Comparison of ENCODE assay signal across 14 cellular contexts in the genomic region with DNA sequence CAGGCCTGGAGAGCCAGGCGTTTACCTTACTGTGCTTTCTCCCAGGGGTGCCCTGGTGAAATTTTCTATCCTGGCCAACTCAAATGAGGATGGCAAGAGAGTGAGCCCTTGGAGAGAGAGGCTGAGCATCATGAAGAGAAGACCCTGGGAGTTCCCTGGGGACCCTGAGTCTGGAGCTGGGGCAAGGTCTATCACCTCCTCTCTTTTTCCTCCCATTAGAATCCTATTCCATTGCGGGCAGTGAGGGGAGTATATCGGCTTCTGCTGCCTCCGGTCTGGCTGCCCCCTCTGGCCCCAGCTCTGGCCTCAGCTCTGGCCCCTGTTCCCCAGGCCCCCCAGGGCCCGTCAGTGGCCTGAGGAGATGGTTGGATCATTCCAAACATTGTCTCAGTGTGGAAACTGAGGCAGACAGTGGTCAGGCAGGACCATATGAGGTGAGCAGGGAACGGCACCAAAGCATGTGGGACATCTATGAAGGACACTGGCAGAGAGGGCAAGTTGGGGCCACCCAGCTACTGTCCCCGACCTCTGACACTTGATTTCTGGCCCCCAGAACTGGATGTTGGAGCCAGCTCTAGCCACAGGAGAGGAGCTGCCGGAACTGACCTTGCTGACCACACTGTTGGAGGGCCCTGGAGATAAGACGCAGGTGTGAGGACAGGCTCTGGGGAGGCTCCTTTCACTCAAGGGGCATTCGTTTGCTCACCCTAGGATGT. TPM values are rescaled to one million over a fixed set of nuclear protein-coding genes. Genes with fewer than 3 reads are reported as not detected.
DNase-seq lines count a peak whose midpoint lies in the region; ATAC-seq and TF ChIP-seq lines count a peak whose summit lies in the region.
"Had no signal": no experiment of that assay in that cellular context is flagged by ENCODE, and none has a peak within 500 bp of the region (broad histone marks: within the 10 kb centered on the region; RNA-seq: fewer than 3 reads in every experiment).

No MANE protein-coding gene starts in this region.

- no peak overlapping the region for H3K27ac Mint-ChIP-seq in natural killer cell
- no peak overlapping the region for H3K27ac Mint-ChIP-seq in natural killer cell treated with Interleukin-12 subunit alpha and Interleukin-12 subunit beta and Interleukin-15 and Interleukin-18, amount 100 ng/mL, for 72 hours

- peaks cover 0 to 5% of the 10 kb centered on the region in 2 donors for H3K27me3 Mint-ChIP-seq in natural killer cell (ENCODE audit: low read depth in 2 of 2)
- peaks cover 0 to 6% of the 10 kb centered on the region in 2 donors for H3K27me3 Mint-ChIP-seq in natural killer cell treated with Interleukin-12 subunit alpha and Interleukin-12 subunit beta and Interleukin-15 and Interleukin-18, amount 100 ng/mL, for 72 hours

- no peak overlapping the region for H4K5ac ChIP-seq in mesendoderm (ENCODE audit: low read length)

- H3K27me3 ChIP-seq in mesendoderm (ENCODE audit: insufficient read depth, low read length, poor library complexity) (peaks cover 31% of the 10 kb centered on the region), vagina (no peaks in the 10 kb centered on the region)

- H3K36me3 ChIP-seq in SK-N-MC (ENCODE audit: insufficient read depth, low read length) (peaks cover 13% of the 10 kb centered on the region; the same call in 1 of the 2 replicates), mesendoderm (ENCODE audit: control insufficient read depth, insufficient read depth, low read length) (no peaks in the 10 kb centered on the region), vagina (peaks cover 0 to 11% of the 10 kb centered on the region in 2 donors)

- DNase-seq in natural killer cell (no peak), SK-N-MC (ENCODE audit: low read depth, low spot score) (no peak), mesendoderm (no peak), vagina (ENCODE audit: extremely low spot score in 2 of 2) (no peak), DMS153 (lab: John Stamatoyannopoulos, UW) (no peak), CD1c-positive myeloid dendritic cell (ENCODE audit: extremely low spot score) (no peak)
- no peak for DNase-seq in natural killer cell treated with Interleukin-12 subunit alpha and Interleukin-12 subunit beta and Interleukin-15 and Interleukin-18, amount 100 ng/mL, for 72 hours (ENCODE audit: low spot score)
- DNase-seq: activated naive CD4-positive, alpha-beta T cell; GM23248; hypothalamus; left cardiac atrium; NCI-H2081 treated with DMSO at 0.1 percent for 48 hours had no signal

- peaks cover 8% of the 10 kb centered on the region for H3K4me1 ChIP-seq in mesendoderm (ENCODE audit: control insufficient read depth, low read depth, low read length)
- peaks cover 20% of the 10 kb centered on the region for H3K4me1 ChIP-seq in vagina

- no peak overlapping the region for H2BK120ac ChIP-seq in mesendoderm (ENCODE audit: low read depth, low read length)

- peak overlapping the region; percentile 92 for H3K4me3 ChIP-seq in SK-N-MC
- no peak overlapping the region for H3K4me3 ChIP-seq in mesendoderm (ENCODE audit: low read length)
- H3K4me3 ChIP-seq in vagina = no peak overlapping the region

- no peaks in the 10 kb centered on the region for H3K79me1 ChIP-seq in mesendoderm (ENCODE audit: low read length)

- H3K18ac ChIP-seq in mesendoderm (ENCODE audit: low read length) = no peak overlapping the region

- no peak overlapping the region for H3K56ac ChIP-seq in mesendoderm (ENCODE audit: low read length)

- intact Hi-C loops in natural killer cell (cut with micrococcal nuclease) (no loop called here), vagina (cut with DNase I) (no loop called here)

- no peaks in the 10 kb centered on the region for H3K9me3 ChIP-seq in SK-N-MC (ENCODE audit: low read depth, low read length)
- no peaks in the 10 kb centered on the region for H3K9me3 ChIP-seq in vagina
- H3K9me3 ChIP-seq: psoas muscle had no signal

- peak overlapping the region; percentile 67 for H3K4me3 Mint-ChIP-seq in natural killer cell
- H3K4me3 Mint-ChIP-seq in natural killer cell treated with Interleukin-12 subunit alpha and Interleukin-12 subunit beta and Interleukin-15 and Interleukin-18, amount 100 ng/mL, for 72 hours = no peak overlapping the region

- H3K9ac ChIP-seq in SK-N-MC (ENCODE audit: insufficient read length) (no peak overlapping the region), mesendoderm (ENCODE audit: low read length) (no peak overlapping the region)

- H2BK15ac ChIP-seq in mesendoderm (replicated peaks; ENCODE audit: low read depth) = no peak overlapping the region

- peaks cover 6 to 12% of the 10 kb centered on the region in 2 donors for H3K4me1 Mint-ChIP-seq in natural killer cell
- peaks cover 0 to 3% of the 10 kb centered on the region in 2 donors for H3K4me1 Mint-ChIP-seq in natural killer cell treated with Interleukin-12 subunit alpha and Interleukin-12 subunit beta and Interleukin-15 and Interleukin-18, amount 100 ng/mL, for 72 hours (ENCODE audit: low read depth in 2 of 2)

- no peak overlapping the region for H3K4me2 ChIP-seq in mesendoderm (ENCODE audit: low read length)

- H3K27ac ChIP-seq in SK-N-MC (no peak overlapping the region), mesendoderm (ENCODE audit: low read depth, low read length) (no peak overlapping the region), vagina (peak overlapping the region; percentile 92)
- H3K27ac ChIP-seq: GM23248, psoas muscle had no signal

- no peak overlapping the region for H3K4ac ChIP-seq in mesendoderm (ENCODE audit: low read depth, low read length)

- no peak overlapping the region for H2AK5ac ChIP-seq in mesendoderm (ENCODE audit: low read length)

- peak overlapping the region; percentile 80 for H3K23ac ChIP-seq in mesendoderm (ENCODE audit: low read length)

- no peak for TF ChIP-seq POLR2A in vagina (IDR thresholded peaks at IDR 0.05)

- no peak overlapping the region for H4K8ac ChIP-seq in mesendoderm (ENCODE audit: low read depth, low read length)

- no peak overlapping the region for H2BK5ac ChIP-seq in mesendoderm (ENCODE audit: low read length)

- H3K79me2 ChIP-seq in mesendoderm (ENCODE audit: control insufficient read depth, insufficient read depth, low read length) = no peaks in the 10 kb centered on the region

- H3K36me3 Mint-ChIP-seq in natural killer cell = no peaks in the 10 kb centered on the region
- H3K36me3 Mint-ChIP-seq in natural killer cell treated with Interleukin-12 subunit alpha and Interleukin-12 subunit beta and Interleukin-15 and Interleukin-18, amount 100 ng/mL, for 72 hours = no peaks in the 10 kb centered on the region

- no CpG with 5 or more reads among the region's 10 CpGs for WGBS in mesendoderm (ENCODE audit: extremely low coverage, insufficient coverage, low lambda C conversion rate)

- ATAC-seq in natural killer cell (no peak), HG02571 (IDR thresholded peaks at IDR 0.05; ENCODE audit: unreplicated experiment) (no peak)
- ATAC-seq in natural killer cell treated with Interleukin-12 subunit alpha and Interleukin-12 subunit beta and Interleukin-15 and Interleukin-18, amount 100 ng/mL, for 72 hours = no peak
- ATAC-seq: left cardiac atrium, psoas muscle had no signal

- no peaks in the 10 kb centered on the region for H3K9me3 Mint-ChIP-seq in natural killer cell
- no peaks in the 10 kb centered on the region for H3K9me3 Mint-ChIP-seq in natural killer cell treated with Interleukin-12 subunit alpha and Interleukin-12 subunit beta and Interleukin-15 and Interleukin-18, amount 100 ng/mL, for 72 hours

- TF ChIP-seq CTCF in natural killer cell (IDR thresholded peaks at IDR 0.05) = no peak
- no peak for TF ChIP-seq CTCF in vagina (IDR thresholded peaks at IDR 0.05)

RNA-seq across cellular contexts. Expression of a gene that starts 1.6 kb away (rescaled TPM):
- total RNA-seq in natural killer cell = 1 to 10 TPM; 3.1 to 6.5 (median 5.1) TPM
- total RNA-seq in natural killer cell treated with Interleukin-12 subunit alpha and Interleukin-12 subunit beta and Interleukin-15 and Interleukin-18, amount 100 ng/mL, for 72 hours = 1 to 10 TPM in 1 of 2 donors, under 1 TPM in 1; 0.52 to 4.0 TPM
- polyA plus RNA-seq in mesendoderm (2013, experiment 1 of 2) = 0.67 TPM
- polyA plus RNA-seq in mesendoderm (2013, experiment 2 of 2) = 0.63 TPM
- total RNA-seq in vagina = 28.7 TPM

RNA-seq across cellular contexts. Expression of a gene that starts 8.2 kb away (rescaled TPM):
- total RNA-seq in natural killer cell = 10 to 100 TPM; 65.1 to 81.1 (median 77.0) TPM
- total RNA-seq in natural killer cell treated with Interleukin-12 subunit alpha and Interleukin-12 subunit beta and Interleukin-15 and Interleukin-18, amount 100 ng/mL, for 72 hours = 10 to 100 TPM; 15.6 to 18.4 TPM
- 29.5 TPM for polyA plus RNA-seq in mesendoderm (2013, experiment 1 of 2)
- 29.5 TPM for polyA plus RNA-seq in mesendoderm (2013, experiment 2 of 2)
- total RNA-seq in vagina = 22.1 TPM

RNA-seq across cellular contexts. Expression of a gene that starts 20.1 kb away (rescaled TPM):
- total RNA-seq in natural killer cell (under 1 TPM; 0.38 to 0.59 (median 0.48) TPM), vagina (7.6 TPM)
- total RNA-seq in natural killer cell treated with Interleukin-12 subunit alpha and Interleukin-12 subunit beta and Interleukin-15 and Interleukin-18, amount 100 ng/mL, for 72 hours = 1 to 10 TPM; 1.5 to 3.6 TPM
- polyA plus RNA-seq in mesendoderm (2013, experiment 1 of 2) = 0.37 TPM
- polyA plus RNA-seq in mesendoderm (2013, experiment 2 of 2) = 0.49 TPM

RNA-seq across cellular contexts. Expression of a gene that starts 21.9 kb away (rescaled TPM):
- total RNA-seq in natural killer cell (10 to 100 TPM; 41.0 to 62.9 (median 52.0) TPM), vagina (16.7 TPM)
- 10 to 100 TPM; 25.9 to 35.7 TPM for total RNA-seq in natural killer cell treated with Interleukin-12 subunit alpha and Interleukin-12 subunit beta and Interleukin-15 and Interleukin-18, amount 100 ng/mL, for 72 hours
- 18.6 TPM for polyA plus RNA-seq in mesendoderm (2013, experiment 1 of 2)
- polyA plus RNA-seq in mesendoderm (2013, experiment 2 of 2) = 18.6 TPM
